1 cellular context compared by ENCODE assay signal in genomic region chr11:59426361-59427067, GRCh38.
TF ChIP-seq lines count a peak whose summit lies in the region.

OR5A2 (minus strand) TSS chr11:59426413; CDS start chr11:59422953, 3,460 bp downstream.

TF ChIP-seq in GM23338, 12 proteins besides CTCF, POLR2A, EP300 and RAD21 (continued from another document):
- TF ChIP-seq ZNF462 (CRISPR knock-in tag; IDR thresholded peaks at IDR 0.05), result peak; percentile 73
